Comparison of ENCODE assay signal across 16 cellular contexts in genomic region chr3:151283387-151283786, GRCh38. TPM values are rescaled to one million over a fixed set of nuclear protein-coding genes. Genes with fewer than 3 reads are reported as not detected.
DNase-seq lines count a peak whose midpoint lies in the region; ATAC-seq lines count a peak whose summit lies in the region.
"Had no signal": no experiment of that assay in that cellular context is flagged by ENCODE, and none has a peak within 500 bp of the region (broad histone marks: within the 10 kb centered on the region; RNA-seq: fewer than 3 reads in every experiment).

No MANE protein-coding gene starts in this region.

- DNase-seq in stimulated activated naive CD8-positive, alpha-beta T cell treated with anti-CD3 and anti-CD28 coated beads, Interleukin-15, amount 100 ng/mL, for 72 hours: no peak
- no peak for DNase-seq in stimulated activated naive CD8-positive, alpha-beta T cell treated with anti-CD3 and anti-CD28 coated beads, Interleukin-15, Interleukin-2, amounts not matched to agents 100 U/mL and 50 U/mL, for 24 hours
- no peak for DNase-seq in activated CD4-positive, alpha-beta memory T cell treated with anti-CD3 and anti-CD28 coated beads, Interleukin-2, amount 10 ng/mL, durations not matched to agents 7 days and 5 days
- DNase-seq in mesenchymal stem cell: peak; percentile 30
- DNase-seq in NCI-H446 (lab: John Stamatoyannopoulos, UW): no peak
- DNase-seq: BE2C; KG1; lower lobe of right lung; NCI-H1092; stimulated activated CD4-positive, alpha-beta T cell treated with anti-CD3 and anti-CD28 coated beads, Interleukin-2, amount 100 ng/mL, for 48 hours; WERI-Rb-1 had no signal

- no peak overlapping the region for H3K14ac ChIP-seq in mesenchymal stem cell (ENCODE audit: low read length in 2 of 2)

- H2AK5ac ChIP-seq in mesenchymal stem cell (ENCODE audit: low read length, severe bottlenecking): no peak overlapping the region

- H3K27me3 Mint-ChIP-seq in stimulated activated naive CD8-positive, alpha-beta T cell treated with anti-CD3 and anti-CD28 coated beads, Interleukin-15, amount 100 ng/mL, for 72 hours: no peaks in the 10 kb centered on the region
- H3K27me3 Mint-ChIP-seq in activated CD4-positive, alpha-beta memory T cell treated with anti-CD3 and anti-CD28 coated beads, Interleukin-2, amount 10 ng/mL, durations not matched to agents 7 days and 5 days: no peaks in the 10 kb centered on the region
- H3K27me3 Mint-ChIP-seq: naive B cell had no signal

- no peak overlapping the region for H3K9ac ChIP-seq in mesenchymal stem cell (ENCODE audit: low read length)

- H2AFZ ChIP-seq in mesenchymal stem cell (ENCODE audit: low read depth, low read length): no peak overlapping the region

- CTCF ChIA-PET in activated CD4-positive, alpha-beta memory T cell treated with anti-CD3 and anti-CD28 coated beads, Interleukin-2, amount 10 ng/mL, durations not matched to agents 7 days and 5 days (lab: Charles Lee): interaction anchor here (0.7 to 8.2 kb wide), 10 partner anchors 9 to 556 kb away, joined by 3 to 160 read pairs (median 8); no protein-coding TSS in a partner anchor

- no peak overlapping the region for H3K4me3 ChIP-seq in mesenchymal stem cell (ENCODE audit: insufficient read depth in 1 of 2, low read depth in 1 of 2, low read length in 2 of 2)
- H3K4me3 ChIP-seq: cardiac muscle cell, lower lobe of right lung, ovary had no signal

- H3K9me3 Mint-ChIP-seq in stimulated activated naive CD8-positive, alpha-beta T cell treated with anti-CD3 and anti-CD28 coated beads, Interleukin-15, amount 100 ng/mL, for 72 hours: no peaks in the 10 kb centered on the region
- H3K9me3 Mint-ChIP-seq in activated CD4-positive, alpha-beta memory T cell treated with anti-CD3 and anti-CD28 coated beads, Interleukin-2, amount 10 ng/mL, durations not matched to agents 7 days and 5 days: no peaks in the 10 kb centered on the region
- H3K9me3 Mint-ChIP-seq: naive B cell had no signal

- no peak overlapping the region for H3K4me2 ChIP-seq in mesenchymal stem cell (ENCODE audit: low read length, poor library complexity, severe bottlenecking)

- WGBS in mesenchymal stem cell: 55% methylated on average over 1 of the region's 4 CpGs

- H2BK15ac ChIP-seq in mesenchymal stem cell (ENCODE audit: low read depth, poor library complexity, severe bottlenecking): no peak overlapping the region

- ATAC-seq in stimulated activated naive CD8-positive, alpha-beta T cell treated with anti-CD3 and anti-CD28 coated beads, Interleukin-15, amount 100 ng/mL, for 72 hours: peak; percentile 64
- ATAC-seq in stimulated activated naive CD8-positive, alpha-beta T cell treated with anti-CD3 and anti-CD28 coated beads, Interleukin-15, Interleukin-2, amounts not matched to agents 100 U/mL and 50 U/mL, for 24 hours: no peak
- no peak for ATAC-seq in GM19467 (IDR thresholded peaks at IDR 0.05; ENCODE audit: unreplicated experiment)
- ATAC-seq in HG03045 (IDR thresholded peaks at IDR 0.05; ENCODE audit: unreplicated experiment): no peak

- no peak overlapping the region for H3K23ac ChIP-seq in mesenchymal stem cell (ENCODE audit: low read length in 2 of 2)

- no peak overlapping the region for H3K27ac ChIP-seq in mesenchymal stem cell (ENCODE audit: low read length, poor library complexity, severe bottlenecking)
- H3K27ac ChIP-seq: cardiac muscle cell, lower lobe of right lung, ovary, WERI-Rb-1 had no signal

- peak overlapping the region in 1 of 2 donors; percentile 2 for H3K4me3 Mint-ChIP-seq in stimulated activated naive CD8-positive, alpha-beta T cell treated with anti-CD3 and anti-CD28 coated beads, Interleukin-15, amount 100 ng/mL, for 72 hours
- H3K4me3 Mint-ChIP-seq in activated CD4-positive, alpha-beta memory T cell treated with anti-CD3 and anti-CD28 coated beads, Interleukin-2, amount 10 ng/mL, durations not matched to agents 7 days and 5 days: no peak overlapping the region
- H3K4me3 Mint-ChIP-seq: naive B cell had no signal

- no peak overlapping the region for H4K8ac ChIP-seq in mesenchymal stem cell (ENCODE audit: low read length)

- H3K27me3 ChIP-seq in mesenchymal stem cell (ENCODE audit: control insufficient read depth in 1 of 2, insufficient read depth in 1 of 2, low read length in 2 of 2): peaks cover 0 to 5% of the 10 kb centered on the region in 2 experiments
- H3K27me3 ChIP-seq: BE2C, cardiac muscle cell, ovary had no signal

- H2BK5ac ChIP-seq in mesenchymal stem cell (ENCODE audit: low read depth, low read length, poor library complexity, severe bottlenecking): no peak overlapping the region

- H2BK120ac ChIP-seq in mesenchymal stem cell (ENCODE audit: low read depth, low read length): no peak overlapping the region

- H3K36me3 Mint-ChIP-seq in activated CD4-positive, alpha-beta memory T cell treated with anti-CD3 and anti-CD28 coated beads, Interleukin-2, amount 10 ng/mL, durations not matched to agents 7 days and 5 days (ENCODE audit: low read depth): no peaks in the 10 kb centered on the region
- H3K36me3 Mint-ChIP-seq: naive B cell had no signal

- H3K4me1 Mint-ChIP-seq in stimulated activated naive CD8-positive, alpha-beta T cell treated with anti-CD3 and anti-CD28 coated beads, Interleukin-15, amount 100 ng/mL, for 72 hours: peaks cover 45% of the 10 kb centered on the region
- H3K4me1 Mint-ChIP-seq in activated CD4-positive, alpha-beta memory T cell treated with anti-CD3 and anti-CD28 coated beads, Interleukin-2, amount 10 ng/mL, durations not matched to agents 7 days and 5 days: peaks cover 41% of the 10 kb centered on the region

- no peak overlapping the region for H4K91ac ChIP-seq in mesenchymal stem cell (ENCODE audit: low read length)

- H2BK12ac ChIP-seq in mesenchymal stem cell (ENCODE audit: low read length in 2 of 2): no peak overlapping the region

- no peaks in the 10 kb centered on the region for H3K36me3 ChIP-seq in mesenchymal stem cell (ENCODE audit: control insufficient read depth in 1 of 2, insufficient read depth in 2 of 2, low read depth in 1 of 2, low read length in 2 of 2)
- H3K36me3 ChIP-seq: BE2C, cardiac muscle cell, lower lobe of right lung, ovary, WERI-Rb-1 had no signal

- no peak overlapping the region for H3K27ac Mint-ChIP-seq in stimulated activated naive CD8-positive, alpha-beta T cell treated with anti-CD3 and anti-CD28 coated beads, Interleukin-15, amount 100 ng/mL, for 72 hours
- peak overlapping the region; percentile 60 for H3K27ac Mint-ChIP-seq in activated CD4-positive, alpha-beta memory T cell treated with anti-CD3 and anti-CD28 coated beads, Interleukin-2, amount 10 ng/mL, durations not matched to agents 7 days and 5 days

- POLR2A ChIA-PET in activated CD4-positive, alpha-beta memory T cell treated with anti-CD3 and anti-CD28 coated beads, Interleukin-2, amount 10 ng/mL, durations not matched to agents 7 days and 5 days (lab: Charles Lee): interaction anchor here (1.1 to 1.6 kb wide), 5 partner anchors 33 to 115 kb away, joined by 3 to 4 read pairs (median 4); no protein-coding TSS in a partner anchor

- no peaks in the 10 kb centered on the region for H3K4me1 ChIP-seq in mesenchymal stem cell (ENCODE audit: control insufficient read depth, insufficient read depth, low read depth, low read length)

- no peaks in the 10 kb centered on the region for H3K79me1 ChIP-seq in mesenchymal stem cell (replicated peaks; ENCODE audit: low read length, poor library complexity, severe bottlenecking)

- no peak overlapping the region for H3K18ac ChIP-seq in mesenchymal stem cell (ENCODE audit: low read depth in 1 of 2, low read length in 2 of 2)

- H3K4ac ChIP-seq in mesenchymal stem cell (ENCODE audit: low read depth in 1 of 2, low read length in 2 of 2): peak overlapping the region in 1 of 2 experiments; percentile 79

- H3K9me3 ChIP-seq in mesenchymal stem cell (ENCODE audit: control insufficient read depth, low read length): no peaks in the 10 kb centered on the region
- H3K9me3 ChIP-seq: BE2C, lower lobe of right lung, ovary had no signal

RNA-seq across cellular contexts. Expression of gene P2RY14, which starts 5.0 kb away (rescaled TPM):
- total RNA-seq in activated CD4-positive, alpha-beta memory T cell treated with anti-CD3 and anti-CD28 coated beads, Interleukin-2, amount 10 ng/mL, durations not matched to agents 7 days and 5 days: 1 to 10 TPM; 1.2 to 1.4 TPM
- 4.2 TPM for polyA plus RNA-seq in mesenchymal stem cell (2013, experiment 1 of 2)
- polyA plus RNA-seq in mesenchymal stem cell (2013, experiment 2 of 2): 4.0 TPM

RNA-seq across cellular contexts. Expression of gene GPR87, which starts 33.2 kb away (rescaled TPM):
- total RNA-seq in activated CD4-positive, alpha-beta memory T cell treated with anti-CD3 and anti-CD28 coated beads, Interleukin-2, amount 10 ng/mL, durations not matched to agents 7 days and 5 days: under 1 TPM in 1 of 2 experiments, not detected in 1; 0.33 TPM
- polyA plus RNA-seq in mesenchymal stem cell (2013, experiment 1 of 2): 0.07 TPM
- 0.11 TPM for polyA plus RNA-seq in mesenchymal stem cell (2013, experiment 2 of 2)
- total RNA-seq: cardiac muscle cell had no signal
- polyA plus RNA-seq: cardiac muscle cell, ovary had no signal

RNA-seq across cellular contexts. Expression of gene P2RY13, which starts 46.0 kb away (rescaled TPM):
- not detected for total RNA-seq in activated CD4-positive, alpha-beta memory T cell treated with anti-CD3 and anti-CD28 coated beads, Interleukin-2, amount 10 ng/mL, durations not matched to agents 7 days and 5 days
- polyA plus RNA-seq in mesenchymal stem cell (2013, experiment 1 of 2): not detected
- not detected for polyA plus RNA-seq in mesenchymal stem cell (2013, experiment 2 of 2)
- total RNA-seq: cardiac muscle cell had no signal
